In the genomic region with DNA sequence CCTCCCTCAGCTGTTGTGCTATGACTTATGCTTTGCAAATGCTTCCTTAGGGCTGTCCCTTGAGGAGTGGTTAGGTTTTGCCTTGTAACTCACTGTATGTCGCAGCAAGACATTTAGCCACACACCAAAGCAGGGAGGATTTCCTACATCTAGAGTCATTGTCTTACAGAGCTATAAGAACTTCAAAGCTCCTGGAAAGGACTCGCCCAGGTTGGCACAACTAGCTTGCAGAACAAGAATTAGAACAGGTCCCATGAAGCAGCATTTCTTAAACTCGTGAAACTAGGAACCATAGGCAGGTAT, we compare ENCODE assay signal across 17 cellular contexts. TPM values are rescaled to one million over a fixed set of nuclear protein-coding genes. Genes with fewer than 3 reads are reported as not detected.
DNase-seq lines count a peak whose midpoint lies in the region; TF ChIP-seq lines count a peak whose summit lies in the region.
"Had no signal": no experiment of that assay in that cellular context is flagged by ENCODE, and none has a peak within 500 bp of the region (broad histone marks: within the 10 kb centered on the region; RNA-seq: fewer than 3 reads in every experiment).

No MANE protein-coding gene starts in this region.

- intact Hi-C loops in lower leg skin (cut with DNase I; ENCODE audit: low total_unique reads) (no loop called here), spleen (cut with DNase I; ENCODE audit: low total_unique reads) (no loop called here), ascending aorta (cut with DNase I) (no loop called here)

- TF ChIP-seq CTCF in LNCaP clone FGC (IDR thresholded peaks at IDR 0.05; ENCODE audit: control insufficient read depth, extremely low read depth, insufficient read depth) (no peak), lower leg skin (IDR thresholded peaks at IDR 0.05) (no peak), suprapubic skin (IDR thresholded peaks at IDR 0.05) (no peak), spleen (IDR thresholded peaks at IDR 0.05 in 8 of 11, conservative IDR thresholded peaks at IDR 0.05 in 3 of 11) (no peak), ascending aorta (IDR thresholded peaks at IDR 0.05) (no peak)

- peak overlapping the region; percentile 72 for H3K27ac ChIP-seq in suprapubic skin
- no peak overlapping the region for H3K27ac ChIP-seq in spleen
- no peak overlapping the region for H3K27ac ChIP-seq in ascending aorta

- WGBS in lower leg skin, 2 donors: 41 to 46% methylated on average over 3 of the region's 3 CpGs
- WGBS in suprapubic skin: 53% methylated on average over 3 of the region's 3 CpGs
- 88 to 98% (median 91%) methylated on average over 3 of the region's 3 CpGs for WGBS in spleen, 5 donors

- H3K9me3 ChIP-seq in suprapubic skin (no peaks in the 10 kb centered on the region), spleen (no peaks in the 10 kb centered on the region), ascending aorta (no peaks in the 10 kb centered on the region)
- H3K9me3 ChIP-seq: BE2C had no signal

- H3K27me3 ChIP-seq in suprapubic skin (no peaks in the 10 kb centered on the region), spleen (replicated peaks in 1 of 7) (no peaks in the 10 kb centered on the region), ascending aorta (no peaks in the 10 kb centered on the region)
- H3K27me3 ChIP-seq: BE2C had no signal

- TF ChIP-seq POLR2A in lower leg skin (IDR thresholded peaks at IDR 0.05): no peak
- TF ChIP-seq POLR2A in suprapubic skin (IDR thresholded peaks at IDR 0.05): no peak
- no peak for TF ChIP-seq POLR2A in spleen (IDR thresholded peaks at IDR 0.05)

- DNase-seq in LNCaP clone FGC (ENCODE audit: low read depth) (peak; percentile 57), astrocyte of the hippocampus (ENCODE audit: low read depth, low spot score) (peak; percentile 18), lower leg skin (ENCODE audit: low spot score in 2 of 2) (peak; percentile 13 to 43), suprapubic skin (ENCODE audit: low spot score in 2 of 2) (no peak), spleen (no peak), SHP77 treated with DMSO at 0.1 percent for 48 hours (lab: John Stamatoyannopoulos, UW) (no peak), ascending aorta (ENCODE audit: low spot score in 2 of 2) (no peak)
- DNase-seq: CD4-positive, CD25-positive, alpha-beta regulatory T cell; DMS 273 treated with DMSO at 0.1 percent for 48 hours; DND-41; NCI-H1694 treated with DMSO at 0.1 percent for 48 hours; NCI-H2107; NCI-H510A; NCI-H748 treated with DMSO at 0.1 percent for 48 hours; OCI-M1; SIG-M5 had no signal

- H3K36me3 ChIP-seq in suprapubic skin (no peaks in the 10 kb centered on the region), spleen (no peaks in the 10 kb centered on the region), ascending aorta (no peaks in the 10 kb centered on the region)
- H3K36me3 ChIP-seq: BE2C had no signal

- no peak overlapping the region for H3K4me3 ChIP-seq in LNCaP clone FGC (ENCODE audit: low read depth, low read length)
- no peak overlapping the region for H3K4me3 ChIP-seq in lower leg skin (ENCODE audit: low read depth, poor library complexity, severe bottlenecking)
- H3K4me3 ChIP-seq in suprapubic skin: no peak overlapping the region
- no peak overlapping the region for H3K4me3 ChIP-seq in spleen
- no peak overlapping the region for H3K4me3 ChIP-seq in ascending aorta

- H3K4me1 ChIP-seq in suprapubic skin (peaks cover 7% of the 10 kb centered on the region), spleen (peaks cover 5 to 20% (median 15%) of the 10 kb centered on the region in 6 donors), ascending aorta (no peaks in the 10 kb centered on the region)

- no peak for TF ChIP-seq EP300 in suprapubic skin (IDR thresholded peaks at IDR 0.05)

RNA-seq across cellular contexts. Expression of a gene that starts 19.4 kb away (rescaled TPM):
- total RNA-seq in lower leg skin: 10 to 100 TPM; 52.9 to 62.0 (median 56.2) TPM
- 10 to 100 TPM; 41.9 to 53.2 (median 48.0) TPM for total RNA-seq in suprapubic skin
- 100 to 1,000 TPM in 4 of 7 donors, 10 to 100 TPM in 3; 90.1 to 127 (median 108) TPM for total RNA-seq in spleen
- 10 to 100 TPM; 11.2 to 15.7 (median 14.0) TPM for polyA plus RNA-seq in spleen
- 20.4 TPM for total RNA-seq in ascending aorta

Comparison
In these comparisons a context has a peak if more than half of its experiments do, and no peak if none do; other contexts are left out.
1. DNase-seq: peak in LNCaP clone FGC (single experiment), astrocyte of the hippocampus (single experiment) and lower leg skin (2 of 2); none in suprapubic skin (0 of 2), spleen (single experiment), SHP77 treated with DMSO at 0.1 percent for 48 hours (single experiment) and ascending aorta (0 of 2).